Comparison of ENCODE assay signal across 21 cellular contexts in genomic region chr19:38917516-38917915, GRCh38. TPM values are rescaled to one million over a fixed set of nuclear protein-coding genes. Genes with fewer than 3 reads are reported as not detected.
DNase-seq lines count a peak whose midpoint lies in the region; ATAC-seq, FAIRE-seq and TF ChIP-seq lines count a peak whose summit lies in the region.
"Had no signal": no experiment of that assay in that cellular context is flagged by ENCODE, and none has a peak within 500 bp of the region (broad histone marks: within the 10 kb centered on the region; RNA-seq: fewer than 3 reads in every experiment).

No MANE protein-coding gene starts in this region.

- CTCF ChIA-PET in activated CD4-positive, alpha-beta T cell treated with anti-CD3 and anti-CD28 coated beads, Interleukin-2, amount 10 ng/mL, durations not matched to agents 7 days and 5 days (lab: Charles Lee), result interaction anchor here (0.8 to 1.1 kb wide), 2 partner anchors 10 to 13 kb away, joined by 3 to 4 read pairs; partner anchors contain the start of genes MRPS12 and SARS2
- CTCF ChIA-PET in activated CD4-positive, alpha-beta memory T cell treated with anti-CD3 and anti-CD28 coated beads, Interleukin-2, amount 10 ng/mL, durations not matched to agents 7 days and 5 days (lab: Charles Lee), result interaction anchor here (2.7 kb wide), 1 partner anchor 13 kb away, joined by 10 read pairs; the partner anchor contains the start of genes MRPS12 and SARS2

- FAIRE-seq in D721Med (lab: Jason Lieb, UNC), result no peak
- FAIRE-seq: A204.1 had no signal

- no peaks in the 10 kb centered on the region for H3K27me3 ChIP-seq in SJCRH30
- H3K27me3 ChIP-seq in right lobe of liver, result no peaks in the 10 kb centered on the region

- peaks cover 7% of the 10 kb centered on the region for H3K36me3 Mint-ChIP-seq in activated CD4-positive, alpha-beta T cell treated with anti-CD3 and anti-CD28 coated beads, Interleukin-2, amount 10 ng/mL, durations not matched to agents 7 days and 5 days (ENCODE audit: low read depth)
- H3K36me3 Mint-ChIP-seq in activated CD4-positive, alpha-beta memory T cell treated with anti-CD3 and anti-CD28 coated beads, Interleukin-2, amount 10 ng/mL, durations not matched to agents 7 days and 5 days (ENCODE audit: low read depth), result peaks cover 16% of the 10 kb centered on the region

- no peak for TF ChIP-seq POLR2A in right lobe of liver (IDR thresholded peaks at IDR 0.05)

- POLR2A ChIA-PET in activated CD4-positive, alpha-beta T cell treated with anti-CD3 and anti-CD28 coated beads, Interleukin-2, amount 10 ng/mL, durations not matched to agents 7 days and 5 days (lab: Charles Lee), result no interaction called here
- POLR2A ChIA-PET in activated CD4-positive, alpha-beta memory T cell treated with anti-CD3 and anti-CD28 coated beads, Interleukin-2, amount 10 ng/mL, durations not matched to agents 7 days and 5 days (lab: Charles Lee), result interaction anchor here (0.6 to 1.5 kb wide), 2 partner anchors 13 to 263 kb away, joined by 3 to 7 read pairs; partner anchors contain the start of genes MRPS12 and SARS2

- H3K9me3 ChIP-seq in SJCRH30 (replicated peaks) (no peaks in the 10 kb centered on the region), right lobe of liver (no peaks in the 10 kb centered on the region)

- no peak overlapping the region for H3K4me3 Mint-ChIP-seq in activated CD4-positive, alpha-beta T cell treated with anti-CD3 and anti-CD28 coated beads, Interleukin-2, amount 10 ng/mL, durations not matched to agents 7 days and 5 days
- H3K4me3 Mint-ChIP-seq in activated CD4-positive, alpha-beta memory T cell treated with anti-CD3 and anti-CD28 coated beads, Interleukin-2, amount 10 ng/mL, durations not matched to agents 7 days and 5 days, result no peak overlapping the region
- H3K4me3 Mint-ChIP-seq: B cell; CD4-positive, CD25-positive, alpha-beta regulatory T cell had no signal

- H3K9me3 Mint-ChIP-seq in activated CD4-positive, alpha-beta T cell treated with anti-CD3 and anti-CD28 coated beads, Interleukin-2, amount 10 ng/mL, durations not matched to agents 7 days and 5 days, result no peaks in the 10 kb centered on the region
- H3K9me3 Mint-ChIP-seq in activated CD4-positive, alpha-beta memory T cell treated with anti-CD3 and anti-CD28 coated beads, Interleukin-2, amount 10 ng/mL, durations not matched to agents 7 days and 5 days, result no peaks in the 10 kb centered on the region
- H3K9me3 Mint-ChIP-seq: CD4-positive, CD25-positive, alpha-beta regulatory T cell had no signal

- intact Hi-C loops in right lobe of liver (cut with DNase I), result no loop called here

- no peak for TF ChIP-seq CTCF in D721Med (IDR thresholded peaks at IDR 0.05; ENCODE audit: insufficient read depth, missing control alignments)
- no peak for TF ChIP-seq CTCF in right lobe of liver (IDR thresholded peaks at IDR 0.05)

- H3K4me3 ChIP-seq in SJCRH30 (no peak overlapping the region), right lobe of liver (no peak overlapping the region)
- H3K4me3 ChIP-seq: GM23248, PC-9 had no signal

- DNase-seq in activated CD4-positive, alpha-beta T cell treated with anti-CD3 and anti-CD28 coated beads, Interleukin-2, amount 10 ng/mL, durations not matched to agents 7 days and 5 days, result no peak
- no peak for DNase-seq in activated CD4-positive, alpha-beta T cell treated with anti-CD3 and anti-CD28 coated beads, Interleukin-2, amount 50 U/mL, for 4 hours
- DNase-seq in D721Med (ENCODE audit: insufficient read length, low spot score), result peak; percentile 11
- DNase-seq in SJCRH30, result peak; percentile 47 to 51
- peak in 2 of 3 donors; percentile 16 to 43 for DNase-seq in right lobe of liver
- DNase-seq in activated CD4-positive, alpha-beta memory T cell treated with anti-CD3 and anti-CD28 coated beads, Interleukin-2, amount 10 ng/mL, durations not matched to agents 7 days and 5 days, result no peak
- DNase-seq: CD4-positive, CD25-positive, alpha-beta regulatory T cell; DMS79 treated with DMSO at 0.1 percent for 48 hours; HCEC 1CT; NCI-H187 treated with DMSO at 0.1 percent for 48 hours; NCI-H2107; NCI-H2227 treated with DMSO at 0.1 percent for 48 hours; NCI-H510A; NCI-H748 treated with DMSO at 0.1 percent for 48 hours had no signal

- 93% methylated on average over 3 of the region's 9 CpGs for WGBS in right lobe of liver (ENCODE audit: insufficient coverage, low coverage, low lambda C conversion rate, missing lambda C conversion rate)

- H3K4me1 ChIP-seq in SJCRH30 (peaks cover 22% of the 10 kb centered on the region), right lobe of liver (no peaks in the 10 kb centered on the region)

- H3K4me1 Mint-ChIP-seq in activated CD4-positive, alpha-beta T cell treated with anti-CD3 and anti-CD28 coated beads, Interleukin-2, amount 10 ng/mL, durations not matched to agents 7 days and 5 days, result peaks cover 2% of the 10 kb centered on the region
- peaks cover 7% of the 10 kb centered on the region for H3K4me1 Mint-ChIP-seq in activated CD4-positive, alpha-beta memory T cell treated with anti-CD3 and anti-CD28 coated beads, Interleukin-2, amount 10 ng/mL, durations not matched to agents 7 days and 5 days
- H3K4me1 Mint-ChIP-seq: B cell; CD4-positive, CD25-positive, alpha-beta regulatory T cell had no signal

- ATAC-seq in right lobe of liver (no peak), HG02678 (IDR thresholded peaks at IDR 0.05; ENCODE audit: unreplicated experiment) (no peak), GM21529 (IDR thresholded peaks at IDR 0.05; ENCODE audit: unreplicated experiment) (no peak)

- H3K27ac Mint-ChIP-seq in activated CD4-positive, alpha-beta T cell treated with anti-CD3 and anti-CD28 coated beads, Interleukin-2, amount 10 ng/mL, durations not matched to agents 7 days and 5 days, result peak overlapping the region; percentile 44
- H3K27ac Mint-ChIP-seq in activated CD4-positive, alpha-beta memory T cell treated with anti-CD3 and anti-CD28 coated beads, Interleukin-2, amount 10 ng/mL, durations not matched to agents 7 days and 5 days, result no peak overlapping the region
- H3K27ac Mint-ChIP-seq: B cell; CD4-positive, CD25-positive, alpha-beta regulatory T cell had no signal

- H3K27me3 Mint-ChIP-seq in activated CD4-positive, alpha-beta T cell treated with anti-CD3 and anti-CD28 coated beads, Interleukin-2, amount 10 ng/mL, durations not matched to agents 7 days and 5 days, result no peaks in the 10 kb centered on the region
- H3K27me3 Mint-ChIP-seq in activated CD4-positive, alpha-beta memory T cell treated with anti-CD3 and anti-CD28 coated beads, Interleukin-2, amount 10 ng/mL, durations not matched to agents 7 days and 5 days, result no peaks in the 10 kb centered on the region
- H3K27me3 Mint-ChIP-seq: B cell; CD4-positive, CD25-positive, alpha-beta regulatory T cell had no signal

- no peak overlapping the region for H3K27ac ChIP-seq in SJCRH30
- H3K27ac ChIP-seq in right lobe of liver, result no peak overlapping the region
- H3K27ac ChIP-seq: GM23248, PC-9 had no signal

- no peaks in the 10 kb centered on the region for H3K36me3 ChIP-seq in SJCRH30
- H3K36me3 ChIP-seq in right lobe of liver, result no peaks in the 10 kb centered on the region

RNA-seq across cellular contexts. Expression of gene CCER2, which starts 5.5 kb away (rescaled TPM):
- under 1 TPM; 0.83 to 0.97 TPM for total RNA-seq in activated CD4-positive, alpha-beta T cell treated with anti-CD3 and anti-CD28 coated beads, Interleukin-2, amount 10 ng/mL, durations not matched to agents 7 days and 5 days
- 0.43 and 0.79 TPM in 2 replicates for total RNA-seq in SJCRH30 (2014; rRNA removed; shearing (Covaris generic))
- under 1 TPM in 4 of 6 experiments, not detected in 2; 0.20 to 0.55 (median 0.37) TPM for total RNA-seq in right lobe of liver
- total RNA-seq in activated CD4-positive, alpha-beta memory T cell treated with anti-CD3 and anti-CD28 coated beads, Interleukin-2, amount 10 ng/mL, durations not matched to agents 7 days and 5 days, result under 1 TPM; 0.80 to 0.83 TPM
- total RNA-seq: GM23248, MCF 10A had no signal

RNA-seq across cellular contexts. Expression of gene SARS2, which starts 13.0 kb away (rescaled TPM):
- 10 to 100 TPM; 33.4 to 37.9 TPM for total RNA-seq in activated CD4-positive, alpha-beta T cell treated with anti-CD3 and anti-CD28 coated beads, Interleukin-2, amount 10 ng/mL, durations not matched to agents 7 days and 5 days
- 20.0 and 25.7 TPM in 2 replicates for total RNA-seq in SJCRH30 (2014; rRNA removed; shearing (Covaris generic))
- total RNA-seq in right lobe of liver, result 10 to 100 TPM; 10.6 to 26.5 (median 18.7) TPM
- total RNA-seq in activated CD4-positive, alpha-beta memory T cell treated with anti-CD3 and anti-CD28 coated beads, Interleukin-2, amount 10 ng/mL, durations not matched to agents 7 days and 5 days, result 10 to 100 TPM; 28.4 to 32.7 TPM

RNA-seq across cellular contexts. Expression of gene MRPS12, which starts 13.2 kb away (rescaled TPM):
- total RNA-seq in activated CD4-positive, alpha-beta T cell treated with anti-CD3 and anti-CD28 coated beads, Interleukin-2, amount 10 ng/mL, durations not matched to agents 7 days and 5 days, result 10 to 100 TPM; 54.8 to 57.5 TPM
- total RNA-seq in SJCRH30 (2014; rRNA removed; shearing (Covaris generic)), result 54.0 and 63.8 TPM in 2 replicates
- 10 to 100 TPM; 21.2 to 49.5 (median 24.0) TPM for total RNA-seq in right lobe of liver
- 10 to 100 TPM; 44.6 to 48.5 TPM for total RNA-seq in activated CD4-positive, alpha-beta memory T cell treated with anti-CD3 and anti-CD28 coated beads, Interleukin-2, amount 10 ng/mL, durations not matched to agents 7 days and 5 days

RNA-seq across cellular contexts. Expression of gene NFKBIB, which starts 17.7 kb away (rescaled TPM):
- 10 to 100 TPM; 31.6 to 32.2 TPM for total RNA-seq in activated CD4-positive, alpha-beta T cell treated with anti-CD3 and anti-CD28 coated beads, Interleukin-2, amount 10 ng/mL, durations not matched to agents 7 days and 5 days
- 29.5 and 29.7 TPM in 2 replicates for total RNA-seq in SJCRH30 (2014; rRNA removed; shearing (Covaris generic))
- 10 to 100 TPM; 13.2 to 27.9 (median 16.5) TPM for total RNA-seq in right lobe of liver
- 10 to 100 TPM; 40.2 to 40.8 TPM for total RNA-seq in activated CD4-positive, alpha-beta memory T cell treated with anti-CD3 and anti-CD28 coated beads, Interleukin-2, amount 10 ng/mL, durations not matched to agents 7 days and 5 days

RNA-seq across cellular contexts. Expression of gene SIRT2, which starts 18.1 kb away (rescaled TPM):
- 10 to 100 TPM; 45.2 to 47.1 TPM for total RNA-seq in activated CD4-positive, alpha-beta T cell treated with anti-CD3 and anti-CD28 coated beads, Interleukin-2, amount 10 ng/mL, durations not matched to agents 7 days and 5 days
- 42.1 and 44.6 TPM in 2 replicates for total RNA-seq in SJCRH30 (2014; rRNA removed; shearing (Covaris generic))
- total RNA-seq in right lobe of liver, result 10 to 100 TPM; 28.6 to 62.0 (median 32.5) TPM
- 10 to 100 TPM; 51.4 to 53.2 TPM for total RNA-seq in activated CD4-positive, alpha-beta memory T cell treated with anti-CD3 and anti-CD28 coated beads, Interleukin-2, amount 10 ng/mL, durations not matched to agents 7 days and 5 days

Comparison
In these comparisons a context has a peak if more than half of its experiments do, and no peak if none do; other contexts are left out.
1. DNase-seq: peak in D721Med (single experiment), SJCRH30 (2 of 2) and right lobe of liver (2 of 3); none in activated CD4-positive, alpha-beta T cell treated with anti-CD3 and anti-CD28 coated beads, Interleukin-2, amount 10 ng/mL, durations not matched to agents 7 days and 5 days (single experiment), activated CD4-positive, alpha-beta T cell treated with anti-CD3 and anti-CD28 coated beads, Interleukin-2, amount 50 U/mL, for 4 hours (0 of 2) and activated CD4-positive, alpha-beta memory T cell treated with anti-CD3 and anti-CD28 coated beads, Interleukin-2, amount 10 ng/mL, durations not matched to agents 7 days and 5 days (single experiment).